ENCODE assay signal across 13 cellular contexts in genomic region chr3:158771982-158772381, GRCh38. TPM values are rescaled to one million over a fixed set of nuclear protein-coding genes. Genes with fewer than 3 reads are reported as not detected.
"Had no signal": no experiment of that assay in that cellular context is flagged by ENCODE, and none has a peak within 500 bp of the region (broad histone marks: within the 10 kb centered on the region; RNA-seq: fewer than 3 reads in every experiment).

No MANE protein-coding gene starts in this region.

- DNase-seq: activated CD4-positive, alpha-beta T cell treated with anti-CD3 and anti-CD28 coated beads, Interleukin-2, amount 50 U/mL, for 4 hours; activated gamma-delta T cell; activated naive CD8-positive, alpha-beta T cell treated with anti-CD3 and anti-CD28 coated beads for 36 hours; activated T-cell treated with anti-CD3 and anti-CD28 coated beads, Interleukin-2, amount 50 U/mL, for 4 hours; dermis blood vessel endothelial cell; glutamatergic neuron; ovary; retina; stimulated activated CD4-positive, alpha-beta T cell treated with anti-CD3 and anti-CD28 coated beads, Interleukin-4, amount 100 ng/mL, for 4 hours; stomach had no signal

- ATAC-seq: activated CD4-positive, CD25-positive, alpha-beta regulatory T cell treated with anti-CD3 and anti-CD28 coated beads, Interleukin-2, amount 50 U/mL, for 24 hours; activated T-cell treated with anti-CD3 and anti-CD28 coated beads, Interleukin-2, amount 50 U/mL, for 4 hours had no signal

- H3K27ac ChIP-seq: thoracic aorta had no signal

- H3K27me3 ChIP-seq: ovary, stomach had no signal

- H3K4me1 Mint-ChIP-seq: activated naive CD8-positive, alpha-beta T cell treated with anti-CD3 and anti-CD28 coated beads for 36 hours had no signal

- H3K4me3 Mint-ChIP-seq: activated naive CD8-positive, alpha-beta T cell treated with anti-CD3 and anti-CD28 coated beads for 36 hours; activated T-cell treated with anti-CD3 and anti-CD28 coated beads, Interleukin-2, amount 50 U/mL, for 4 hours; neural crest cell had no signal

- H3K36me3 Mint-ChIP-seq: activated naive CD8-positive, alpha-beta T cell treated with anti-CD3 and anti-CD28 coated beads for 36 hours had no signal

- H3K36me3 ChIP-seq: ovary, stomach, thoracic aorta had no signal

- H3K27ac Mint-ChIP-seq: activated naive CD8-positive, alpha-beta T cell treated with anti-CD3 and anti-CD28 coated beads for 36 hours had no signal

- H3K4me3 ChIP-seq: ovary, stomach, thoracic aorta had no signal

- H3K9me3 ChIP-seq: ovary, stomach, thoracic aorta had no signal

- H3K27me3 Mint-ChIP-seq: activated naive CD8-positive, alpha-beta T cell treated with anti-CD3 and anti-CD28 coated beads for 36 hours had no signal

- H3K9me3 Mint-ChIP-seq: activated naive CD8-positive, alpha-beta T cell treated with anti-CD3 and anti-CD28 coated beads for 36 hours; activated T-cell treated with anti-CD3 and anti-CD28 coated beads, Interleukin-2, amount 50 U/mL, for 4 hours; neural crest cell had no signal

RNA-seq across cellular contexts. Expression of gene RARRES1, which starts 39.7 kb away (rescaled TPM):
- total RNA-seq: activated naive CD8-positive, alpha-beta T cell treated with anti-CD3 and anti-CD28 coated beads for 36 hours; activated T-cell treated with anti-CD3 and anti-CD28 coated beads, Interleukin-2, amount 50 U/mL, for 4 hours had no signal
